1 cellular context compared by ENCODE assay signal in the genomic region with DNA sequence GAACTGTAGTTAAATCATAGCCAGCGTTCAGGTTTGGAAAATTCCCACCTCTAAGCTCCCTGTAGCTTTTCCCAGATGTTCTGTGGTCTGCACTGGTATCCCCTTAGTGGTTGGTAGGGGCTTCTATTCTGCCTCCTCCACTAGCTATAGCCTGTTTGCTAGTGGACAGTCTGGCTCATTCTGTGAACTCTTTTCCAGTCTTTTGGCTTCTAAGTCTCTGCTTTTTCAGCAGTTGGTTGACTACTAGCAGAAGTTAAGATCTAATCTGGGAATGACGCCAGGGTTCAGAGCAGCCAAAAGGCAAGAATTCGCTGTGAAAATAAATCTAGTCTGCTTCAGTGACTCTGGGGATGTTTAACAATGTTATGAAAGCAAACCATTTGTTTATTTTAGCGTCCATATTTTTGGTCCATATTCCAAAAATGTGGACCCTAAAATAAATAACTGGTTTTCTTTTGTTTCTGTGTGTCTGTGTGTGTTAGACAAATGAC.
A peak's percentile ranks its signal among the peaks of the same experiment; 100 is the strongest.
TF ChIP-seq lines count a peak whose summit lies in the region.

No MANE protein-coding gene starts in this region.

TF ChIP-seq in HepG2, 621 proteins besides CTCF, POLR2A, EP300 and RAD21 (continued from another document):
- TF ChIP-seq, protein P1, sequence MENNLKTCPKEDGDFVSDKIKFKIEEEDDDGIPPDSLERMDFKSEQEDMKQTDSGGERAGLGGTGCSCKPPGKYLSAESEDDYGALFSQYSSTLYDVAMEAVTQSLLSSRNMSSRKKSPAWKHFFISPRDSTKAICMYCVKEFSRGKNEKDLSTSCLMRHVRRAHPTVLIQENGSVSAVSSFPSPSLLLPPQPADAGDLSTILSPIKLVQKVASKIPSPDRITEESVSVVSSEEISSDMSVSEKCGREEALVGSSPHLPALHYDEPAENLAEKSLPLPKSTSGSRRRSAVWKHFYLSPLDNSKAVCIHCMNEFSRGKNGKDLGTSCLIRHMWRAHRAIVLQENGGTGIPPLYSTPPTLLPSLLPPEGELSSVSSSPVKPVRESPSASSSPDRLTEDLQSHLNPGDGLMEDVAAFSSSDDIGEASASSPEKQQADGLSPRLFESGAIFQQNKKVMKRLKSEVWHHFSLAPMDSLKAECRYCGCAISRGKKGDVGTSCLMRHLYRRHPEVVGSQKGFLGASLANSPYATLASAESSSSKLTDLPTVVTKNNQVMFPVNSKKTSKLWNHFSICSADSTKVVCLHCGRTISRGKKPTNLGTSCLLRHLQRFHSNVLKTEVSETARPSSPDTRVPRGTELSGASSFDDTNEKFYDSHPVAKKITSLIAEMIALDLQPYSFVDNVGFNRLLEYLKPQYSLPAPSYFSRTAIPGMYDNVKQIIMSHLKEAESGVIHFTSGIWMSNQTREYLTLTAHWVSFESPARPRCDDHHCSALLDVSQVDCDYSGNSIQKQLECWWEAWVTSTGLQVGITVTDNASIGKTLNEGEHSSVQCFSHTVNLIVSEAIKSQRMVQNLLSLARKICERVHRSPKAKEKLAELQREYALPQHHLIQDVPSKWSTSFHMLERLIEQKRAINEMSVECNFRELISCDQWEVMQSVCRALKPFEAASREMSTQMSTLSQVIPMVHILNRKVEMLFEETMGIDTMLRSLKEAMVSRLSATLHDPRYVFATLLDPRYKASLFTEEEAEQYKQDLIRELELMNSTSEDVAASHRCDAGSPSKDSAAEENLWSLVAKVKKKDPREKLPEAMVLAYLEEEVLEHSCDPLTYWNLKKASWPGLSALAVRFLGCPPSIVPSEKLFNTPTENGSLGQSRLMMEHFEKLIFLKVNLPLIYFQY (CRISPR knock-in tag; IDR thresholded peaks at IDR 0.05; ENCODE audit: borderline replicate concordance): no peak
- TF ChIP-seq ARNT2 (CRISPR knock-in tag; IDR thresholded peaks at IDR 0.05; ENCODE audit: low read depth): 0 out of 2 replicates have a peak, but pooled peaks have one; percentile 10
- peak; percentile 67; the same call in 1 of the 2 replicates for TF ChIP-seq MIER3 (CRISPR knock-in tag; IDR thresholded peaks at IDR 0.05; ENCODE audit: borderline replicate concordance)
- peak; percentile 63 for TF ChIP-seq PITX1 (CRISPR knock-in tag; IDR thresholded peaks at IDR 0.05)
- TF ChIP-seq, protein P2, sequence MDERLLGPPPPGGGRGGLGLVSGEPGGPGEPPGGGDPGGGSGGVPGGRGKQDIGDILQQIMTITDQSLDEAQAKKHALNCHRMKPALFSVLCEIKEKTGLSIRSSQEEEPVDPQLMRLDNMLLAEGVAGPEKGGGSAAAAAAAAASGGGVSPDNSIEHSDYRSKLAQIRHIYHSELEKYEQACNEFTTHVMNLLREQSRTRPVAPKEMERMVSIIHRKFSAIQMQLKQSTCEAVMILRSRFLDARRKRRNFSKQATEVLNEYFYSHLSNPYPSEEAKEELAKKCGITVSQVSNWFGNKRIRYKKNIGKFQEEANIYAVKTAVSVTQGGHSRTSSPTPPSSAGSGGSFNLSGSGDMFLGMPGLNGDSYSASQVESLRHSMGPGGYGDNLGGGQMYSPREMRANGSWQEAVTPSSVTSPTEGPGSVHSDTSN (CRISPR knock-in tag; IDR thresholded peaks at IDR 0.05): no peak
- TF ChIP-seq, protein P3, sequence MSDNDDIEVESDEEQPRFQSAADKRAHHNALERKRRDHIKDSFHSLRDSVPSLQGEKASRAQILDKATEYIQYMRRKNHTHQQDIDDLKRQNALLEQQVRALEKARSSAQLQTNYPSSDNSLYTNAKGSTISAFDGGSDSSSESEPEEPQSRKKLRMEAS (IDR thresholded peaks at IDR 0.05): no peak
- no peak for TF ChIP-seq KLF9 (CRISPR knock-in tag; IDR thresholded peaks at IDR 0.05; ENCODE audit: low read depth)
- TF ChIP-seq, protein P4, sequence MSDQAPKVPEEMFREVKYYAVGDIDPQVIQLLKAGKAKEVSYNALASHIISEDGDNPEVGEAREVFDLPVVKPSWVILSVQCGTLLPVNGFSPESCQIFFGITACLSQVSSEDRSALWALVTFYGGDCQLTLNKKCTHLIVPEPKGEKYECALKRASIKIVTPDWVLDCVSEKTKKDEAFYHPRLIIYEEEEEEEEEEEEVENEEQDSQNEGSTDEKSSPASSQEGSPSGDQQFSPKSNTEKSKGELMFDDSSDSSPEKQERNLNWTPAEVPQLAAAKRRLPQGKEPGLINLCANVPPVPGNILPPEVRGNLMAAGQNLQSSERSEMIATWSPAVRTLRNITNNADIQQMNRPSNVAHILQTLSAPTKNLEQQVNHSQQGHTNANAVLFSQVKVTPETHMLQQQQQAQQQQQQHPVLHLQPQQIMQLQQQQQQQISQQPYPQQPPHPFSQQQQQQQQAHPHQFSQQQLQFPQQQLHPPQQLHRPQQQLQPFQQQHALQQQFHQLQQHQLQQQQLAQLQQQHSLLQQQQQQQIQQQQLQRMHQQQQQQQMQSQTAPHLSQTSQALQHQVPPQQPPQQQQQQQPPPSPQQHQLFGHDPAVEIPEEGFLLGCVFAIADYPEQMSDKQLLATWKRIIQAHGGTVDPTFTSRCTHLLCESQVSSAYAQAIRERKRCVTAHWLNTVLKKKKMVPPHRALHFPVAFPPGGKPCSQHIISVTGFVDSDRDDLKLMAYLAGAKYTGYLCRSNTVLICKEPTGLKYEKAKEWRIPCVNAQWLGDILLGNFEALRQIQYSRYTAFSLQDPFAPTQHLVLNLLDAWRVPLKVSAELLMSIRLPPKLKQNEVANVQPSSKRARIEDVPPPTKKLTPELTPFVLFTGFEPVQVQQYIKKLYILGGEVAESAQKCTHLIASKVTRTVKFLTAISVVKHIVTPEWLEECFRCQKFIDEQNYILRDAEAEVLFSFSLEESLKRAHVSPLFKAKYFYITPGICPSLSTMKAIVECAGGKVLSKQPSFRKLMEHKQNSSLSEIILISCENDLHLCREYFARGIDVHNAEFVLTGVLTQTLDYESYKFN (CRISPR knock-in tag; conservative IDR thresholded peaks at IDR 0.05): peak; percentile 90
- no peak for TF ChIP-seq ZSCAN22 (CRISPR knock-in tag; IDR thresholded peaks at IDR 0.05)
- TF ChIP-seq EED (CRISPR knock-in tag; IDR thresholded peaks at IDR 0.05): no peak
- TF ChIP-seq SIN3B (IDR thresholded peaks at IDR 0.05; ENCODE audit: low read length): no peak
- TF ChIP-seq, protein P5, sequence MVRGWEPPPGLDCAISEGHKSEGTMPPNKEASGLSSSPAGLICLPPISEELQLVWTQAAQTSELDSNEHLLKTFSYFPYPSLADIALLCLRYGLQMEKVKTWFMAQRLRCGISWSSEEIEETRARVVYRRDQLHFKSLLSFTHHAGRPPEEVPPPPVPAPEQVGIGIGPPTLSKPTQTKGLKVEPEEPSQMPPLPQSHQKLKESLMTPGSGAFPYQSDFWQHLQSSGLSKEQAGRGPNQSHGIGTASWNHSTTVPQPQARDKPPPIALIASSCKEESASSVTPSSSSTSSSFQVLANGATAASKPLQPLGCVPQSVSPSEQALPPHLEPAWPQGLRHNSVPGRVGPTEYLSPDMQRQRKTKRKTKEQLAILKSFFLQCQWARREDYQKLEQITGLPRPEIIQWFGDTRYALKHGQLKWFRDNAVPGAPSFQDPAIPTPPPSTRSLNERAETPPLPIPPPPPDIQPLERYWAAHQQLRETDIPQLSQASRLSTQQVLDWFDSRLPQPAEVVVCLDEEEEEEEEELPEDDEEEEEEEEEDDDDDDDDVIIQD (CRISPR knock-in tag; IDR thresholded peaks at IDR 0.05; ENCODE audit: low read depth): peak; percentile 83
- TF ChIP-seq NFRKB (IDR thresholded peaks at IDR 0.05): no peak
- TF ChIP-seq ZSCAN29 (CRISPR knock-in tag; conservative IDR thresholded peaks at IDR 0.05): peak; percentile 56; the same call in 1 of the 2 replicates
- TF ChIP-seq GPN1 (CRISPR knock-in tag; IDR thresholded peaks at IDR 0.05; ENCODE audit: borderline replicate concordance): no peak
TF ChIP-seq in HepG2: peak in this region for 117.
